Comparison of ENCODE assay signal across 8 cellular contexts in the genomic region with DNA sequence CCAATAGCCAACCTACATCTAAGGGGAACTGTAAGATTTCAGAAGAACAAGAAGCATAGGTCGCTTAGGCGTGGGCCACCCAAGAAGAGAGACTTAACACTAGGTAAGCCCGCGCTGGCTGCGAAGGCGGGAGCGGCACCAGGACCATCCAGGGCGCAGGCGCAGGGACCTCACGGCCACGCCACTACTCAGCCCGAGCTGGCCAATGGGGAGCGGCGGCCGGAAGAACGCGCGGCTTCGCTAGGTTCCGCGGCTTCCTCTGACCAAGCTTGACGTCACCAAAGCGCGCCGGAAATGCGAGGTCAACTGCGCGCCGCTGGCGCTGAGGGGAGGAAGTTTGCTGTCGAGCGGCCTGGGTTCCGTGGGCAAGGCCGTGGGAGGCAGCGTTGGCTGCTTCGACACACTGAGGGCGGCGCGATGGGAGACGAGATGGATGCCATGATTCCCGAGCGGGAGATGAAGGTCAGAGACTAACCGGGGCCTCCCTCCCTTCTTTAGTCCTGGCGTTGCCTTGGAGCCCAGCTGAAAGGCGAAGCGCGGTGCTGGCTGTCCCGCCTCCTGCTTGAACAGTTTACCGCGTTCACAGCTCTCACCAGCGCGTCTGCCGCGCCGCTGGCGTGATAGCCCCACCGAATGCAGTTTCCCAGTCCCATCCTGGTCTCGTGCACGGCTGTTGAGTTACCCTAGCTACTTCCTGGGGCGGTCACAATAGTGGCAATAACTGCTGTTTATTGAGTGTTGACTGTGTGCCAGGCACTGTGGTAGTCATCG. TPM values are rescaled to one million over a fixed set of nuclear protein-coding genes. Genes with fewer than 3 reads are reported as not detected.
DNase-seq lines count a peak whose midpoint lies in the region; TF ChIP-seq lines count a peak whose summit lies in the region.

A gene (plus strand): TSS at position 299 of the 771 bp plus-strand sequence. CDS start 119 bp downstream, at position 418.

- H3K4me3 Mint-ChIP-seq in HFFc6, result peak within 1 kb of the TSS; percentile 93

- peaks cover 13% of the 10 kb centered on the region for H3K4me1 Mint-ChIP-seq in HFFc6 (ENCODE audit: low read depth)

- peaks cover 16% of the 10 kb centered on the region for H3K36me3 Mint-ChIP-seq in HFFc6 (ENCODE audit: low read depth)

- H3K9ac ChIP-seq in SK-N-MC (ENCODE audit: insufficient read length), result peak within 1 kb of the TSS; percentile 99

- TF ChIP-seq POLR2A in NB4 (IDR thresholded peaks at IDR 0.05; ENCODE audit: extremely low read depth, insufficient read length), result peak; percentile 94

- no peaks in the 10 kb centered on the region for H3K9me3 ChIP-seq in SK-N-MC (ENCODE audit: low read depth, low read length)

- H3K4me3 ChIP-seq in NB4 (ENCODE audit: low read depth, low read length), result peak within 1 kb of the TSS; percentile 100
- peak within 1 kb of the TSS; percentile 95 for H3K4me3 ChIP-seq in SK-N-MC

- TF ChIP-seq CTCF in HFFc6 (IDR thresholded peaks at IDR 0.05) (no peak), NB4 (IDR thresholded peaks at IDR 0.05; ENCODE audit: low read depth, low read length) (no peak)

- peak within 1 kb of the TSS; percentile 89 for H3K27ac ChIP-seq in SK-N-MC

- H3K9me3 Mint-ChIP-seq in HFFc6, result no peaks in the 10 kb centered on the region

- H3K36me3 ChIP-seq in SK-N-MC (ENCODE audit: insufficient read depth, low read length), result peaks cover 32% of the 10 kb centered on the region

- DNase-seq in GM04503 (ENCODE audit: low read depth) (peak; percentile 77), HFFc6 (peak; percentile 96), NB4 (ENCODE audit: low read depth) (peak; percentile 98), SK-N-MC (ENCODE audit: low read depth, low spot score) (peak; percentile 90), germinal center (ENCODE audit: low spot score) (peak; percentile 99), non-pigmented ciliary epithelial cell (ENCODE audit: low read depth) (peak; percentile 80), superior temporal gyrus (ENCODE audit: extremely low spot score) (peak; percentile 99)
- peak; percentile 100 for DNase-seq in activated naive CD4-positive, alpha-beta T cell treated with anti-CD3 and anti-CD28 coated beads, Interleukin-2, amount 50 U/mL, for 16 hours

- peak within 1 kb of the TSS; percentile 94 for H3K27ac Mint-ChIP-seq in HFFc6

- peaks cover 9% of the 10 kb centered on the region for H3K27me3 Mint-ChIP-seq in HFFc6 (ENCODE audit: insufficient read depth)

RNA-seq across cellular contexts. Expression of the gene that starts here (rescaled TPM):
- total RNA-seq in HFFc6 (2021; fragmentation: NEBNext Ultra II Directional; extraction: Animal tissue kit (Norgen Biotek cat#: 25700)), result 10 to 100 TPM; 34.2 to 43.7 (median 39.3) TPM

Comparison
In these comparisons a context has a peak if more than half of its experiments do, and no peak if none do; other contexts are left out.
1. Peak in every context shown above with its lines: DNase-seq, H3K4me3 ChIP-seq and H3K27ac ChIP-seq.